1 cellular context compared by ENCODE assay signal in genomic region chr2:144268036-144268678, GRCh38.
TF ChIP-seq lines count a peak whose summit lies in the region.

No MANE protein-coding gene starts in this region.

TF ChIP-seq in GM23338, 12 proteins besides CTCF, POLR2A, EP300 and RAD21 (continued from another document):
- TF ChIP-seq REST (IDR thresholded peaks at IDR 0.05; ENCODE audit: unreplicated experiment) (no peak), ZNF114 (CRISPR knock-in tag; IDR thresholded peaks at IDR 0.05) (peak; percentile 90; the same call in 1 of the 2 replicates), EZH2phosphoT487 (IDR thresholded peaks at IDR 0.05; ENCODE audit: unreplicated experiment) (no peak), NANOG (IDR thresholded peaks at IDR 0.05; ENCODE audit: borderline replicate concordance) (peak; percentile 8; the same call in 1 of the 2 replicates), CREB1 (CRISPR knock-in tag; IDR thresholded peaks at IDR 0.05; ENCODE audit: low read depth) (no peak), EZH2 (IDR thresholded peaks at IDR 0.05; ENCODE audit: low read depth, unreplicated experiment) (no peak), POLR2AphosphoS5 (IDR thresholded peaks at IDR 0.05; ENCODE audit: low read depth) (no peak), ETS1 (IDR thresholded peaks at IDR 0.05) (no peak), STAT1 (IDR thresholded peaks at IDR 0.05; ENCODE audit: unreplicated experiment) (no peak)
